ENCODE assay signal across 20 cellular contexts in the genomic region with DNA sequence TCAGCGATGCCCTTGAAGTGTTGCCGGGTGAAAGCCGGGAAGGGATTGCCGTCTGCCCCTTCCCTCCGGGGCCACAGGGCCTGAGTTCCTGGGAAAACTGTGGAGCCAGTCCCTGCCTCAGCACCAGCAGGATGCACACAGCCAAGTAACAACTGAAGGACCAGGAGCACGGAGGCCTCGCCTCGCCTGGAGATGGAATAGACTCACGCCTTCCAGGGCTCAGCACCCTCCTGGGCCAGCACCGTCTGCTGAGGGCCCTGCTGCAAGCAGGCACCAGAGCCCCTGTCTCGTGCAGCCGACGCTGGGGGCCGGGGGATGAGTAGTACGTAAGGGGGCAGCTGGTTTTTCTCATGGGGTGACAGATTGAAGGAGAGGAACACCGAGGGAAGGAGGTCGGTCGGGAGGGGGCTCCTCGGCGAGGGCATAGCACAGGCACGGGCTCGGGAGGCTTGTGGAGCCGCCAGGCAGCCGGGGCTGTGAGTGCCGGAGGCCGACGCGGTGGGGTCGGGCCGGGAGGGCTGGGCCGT. TPM values are rescaled to one million over a fixed set of nuclear protein-coding genes. Genes with fewer than 3 reads are reported as not detected.
A peak's percentile ranks its signal among the peaks of the same experiment; 100 is the strongest.
DNase-seq lines count a peak whose midpoint lies in the region; ATAC-seq and TF ChIP-seq lines count a peak whose summit lies in the region.
"Had no signal": no experiment of that assay in that cellular context is flagged by ENCODE, and none has a peak within 500 bp of the region (broad histone marks: within the 10 kb centered on the region; RNA-seq: fewer than 3 reads in every experiment).

No MANE protein-coding gene starts in this region.

- H3K9me2 ChIP-seq in OCI-LY1 (ENCODE audit: low read depth, low read length) = no peaks in the 10 kb centered on the region

- peaks cover 28% of the 10 kb centered on the region for H3K4me1 Mint-ChIP-seq in brain
- H3K4me1 Mint-ChIP-seq in stimulated activated naive B cell treated with anti-CD40 and anti-IgM and Interleukin-4, amounts not matched to agents 10 μg/mL and 1 μg/mL and 100 μg/mL, for 72 hours = peaks cover 76 to 100% of the 10 kb centered on the region in 2 donors

- H3K4me3 ChIP-seq in OCI-LY1 (ENCODE audit: low read depth, low read length, poor library complexity, severe bottlenecking) = peak overlapping the region; percentile 65

- H3K9me3 ChIP-seq in OCI-LY1 (ENCODE audit: low read length) = no peaks in the 10 kb centered on the region

- H3K27ac ChIP-seq in OCI-LY1 (ENCODE audit: low read depth, low read length, poor library complexity, severe bottlenecking) = peak overlapping the region; percentile 100
- H3K27ac ChIP-seq: 22Rv1, C4-2B had no signal

- H3K27ac Mint-ChIP-seq in brain = peak overlapping the region in 3 of 5 experiments; percentile 50 to 88 (median 62)
- H3K27ac Mint-ChIP-seq in stimulated activated naive B cell treated with anti-CD40 and anti-IgM and Interleukin-4, amounts not matched to agents 10 μg/mL and 1 μg/mL and 100 μg/mL, for 72 hours = peak overlapping the region; percentile 89

- H3K4me3 Mint-ChIP-seq in brain = no peak overlapping the region
- H3K4me3 Mint-ChIP-seq in stimulated activated naive B cell treated with anti-CD40 and anti-IgM and Interleukin-4, amounts not matched to agents 10 μg/mL and 1 μg/mL and 100 μg/mL, for 72 hours = peak overlapping the region; percentile 25 to 71

- H3K4me1 ChIP-seq in OCI-LY1 (ENCODE audit: insufficient read depth, low read length, severe bottlenecking) = peaks cover 100% of the 10 kb centered on the region

- 0 out of 2 replicates have a peak, but pooled peaks cover 2% of the 10 kb centered on the region for H3F3A ChIP-seq in OCI-LY1 (ENCODE audit: insufficient read depth, low read length)

- H3K27me3 Mint-ChIP-seq in brain = peaks cover 5% of the 10 kb centered on the region
- no peaks in the 10 kb centered on the region for H3K27me3 Mint-ChIP-seq in stimulated activated naive B cell treated with anti-CD40 and anti-IgM and Interleukin-4, amounts not matched to agents 10 μg/mL and 1 μg/mL and 100 μg/mL, for 72 hours

- H3K36me3 ChIP-seq in OCI-LY1 (ENCODE audit: insufficient read depth, low read length) = no peaks in the 10 kb centered on the region

- peak overlapping the region; percentile 86 for H3K9ac ChIP-seq in OCI-LY1 (ENCODE audit: low read length)

- ATAC-seq in Right ventricle myocardium inferior (no peak), left ventricle myocardium superior (no peak), HG03521 (IDR thresholded peaks at IDR 0.05; ENCODE audit: unreplicated experiment) (no peak), HG03045 (IDR thresholded peaks at IDR 0.05; ENCODE audit: unreplicated experiment) (no peak)
- no peak for ATAC-seq in stimulated activated naive B cell treated with anti-CD40 and anti-IgM and Interleukin-4, amounts not matched to agents 10 μg/mL and 1 μg/mL and 100 μg/mL, for 72 hours (replicated peaks)
- ATAC-seq: HCT116, Panc1 had no signal

- H3K27me3 ChIP-seq in OCI-LY1 (ENCODE audit: insufficient read depth, low read length) = no peaks in the 10 kb centered on the region

- DNase-seq in Right ventricle myocardium inferior (ENCODE audit: missing footprints) (peak; percentile 62), left ventricle myocardium superior (no peak), NCI-H187 treated with DMSO at 0.1 percent for 48 hours (lab: John Stamatoyannopoulos, UW) (no peak)
- no peak for DNase-seq in stimulated activated naive B cell treated with anti-CD40 and anti-IgM and Interleukin-4, amounts not matched to agents 10 μg/mL and 1 μg/mL and 100 μg/mL, for 72 hours
- DNase-seq: COR-L47, DMS153, IMR-90, NCI-H1048, NCI-H146, NCI-H2227 treated with DMSO at 0.1 percent for 48 hours, NCI-H526 treated with DMSO at 0.1 percent for 48 hours, SHP77 had no signal

- peak overlapping the region; percentile 73 for H3K4me2 ChIP-seq in OCI-LY1 (ENCODE audit: low read length)

- no peaks in the 10 kb centered on the region for H4K20me1 ChIP-seq in OCI-LY1 (ENCODE audit: insufficient read depth, low read length)

- intact Hi-C loops in Right ventricle myocardium inferior (cut with DNase I) (no loop called here), left ventricle myocardium superior (cut with micrococcal nuclease) (loop anchor here (5.0 kb wide), 1 partner anchor 102 kb away; no protein-coding TSS in a partner anchor)

- H2AFZ ChIP-seq in OCI-LY1 (ENCODE audit: low read length) = no peak overlapping the region

- TF ChIP-seq CTCF in OCI-LY1 (IDR thresholded peaks at IDR 0.05; ENCODE audit: low read length) = no peak
- TF ChIP-seq CTCF in brain (conservative IDR thresholded peaks at IDR 0.05) = no peak

- peaks cover 0 to 5% (median 0%) of the 10 kb centered on the region in 5 experiments for H3K9me3 Mint-ChIP-seq in brain
- H3K9me3 Mint-ChIP-seq in stimulated activated naive B cell treated with anti-CD40 and anti-IgM and Interleukin-4, amounts not matched to agents 10 μg/mL and 1 μg/mL and 100 μg/mL, for 72 hours = no peaks in the 10 kb centered on the region

- H3K79me2 ChIP-seq in OCI-LY1 (ENCODE audit: insufficient read depth, low read length) = no peaks in the 10 kb centered on the region

- H3K36me3 Mint-ChIP-seq in brain = no peaks in the 10 kb centered on the region
- peaks cover 38 to 57% of the 10 kb centered on the region in 2 donors for H3K36me3 Mint-ChIP-seq in stimulated activated naive B cell treated with anti-CD40 and anti-IgM and Interleukin-4, amounts not matched to agents 10 μg/mL and 1 μg/mL and 100 μg/mL, for 72 hours

RNA-seq across cellular contexts. Expression of a gene that starts 6.4 kb away (rescaled TPM):
- total RNA-seq in Right ventricle myocardium inferior (11.1 TPM), left ventricle myocardium superior (11.5 TPM)
- 17.6 TPM for polyA plus RNA-seq in brain (ENCODE audit: insufficient read depth, low read depth, low replicate concordance)
- total RNA-seq: IMR-90 had no signal
- polyA plus RNA-seq: IMR-90 had no signal

Comparison
In these comparisons a context has a peak if more than half of its experiments do, and no peak if none do; other contexts are left out.
1. H3K4me3 Mint-ChIP-seq: peak in stimulated activated naive B cell treated with anti-CD40 and anti-IgM and Interleukin-4, amounts not matched to agents 10 μg/mL and 1 μg/mL and 100 μg/mL, for 72 hours (2 of 2); none in brain (0 of 5).